1 cellular context compared by ENCODE assay signal in the genomic region with DNA sequence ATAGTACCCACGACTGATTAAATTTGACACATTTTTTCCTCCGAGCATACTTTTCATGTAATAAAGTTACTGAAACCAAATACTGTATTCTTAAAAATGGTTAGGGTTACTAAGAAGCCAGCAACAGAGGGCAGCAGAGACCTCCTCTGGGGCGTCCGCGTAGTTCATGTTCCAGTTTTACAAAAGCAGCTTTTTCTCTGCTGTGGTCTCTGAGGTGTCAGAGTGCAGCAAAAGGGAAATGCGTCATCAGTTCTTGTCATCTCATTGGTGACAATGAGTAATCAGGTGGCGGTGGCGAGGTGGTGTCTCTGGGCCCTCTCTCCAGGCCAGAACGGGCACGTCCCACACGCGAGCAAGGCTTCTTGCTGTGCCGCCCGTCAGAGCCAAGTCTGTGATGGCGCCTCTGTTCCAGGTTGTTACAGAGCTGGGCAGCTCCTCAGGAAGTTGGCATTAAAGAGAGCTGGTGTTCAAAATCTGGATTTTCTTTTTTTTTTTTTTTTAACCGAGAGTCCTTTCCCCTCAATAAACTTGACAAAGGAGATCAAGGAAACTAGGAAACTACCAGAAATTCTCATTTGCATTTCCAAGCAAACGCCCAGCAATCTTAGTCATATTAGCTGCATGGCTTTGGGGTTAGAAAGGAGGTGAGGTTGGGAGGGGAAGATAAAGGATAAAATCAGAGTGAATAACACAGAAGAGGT.
TF ChIP-seq lines count a peak whose summit lies in the region.

No MANE protein-coding gene starts in this region.

TF ChIP-seq in HepG2, 621 proteins besides CTCF, POLR2A, EP300 and RAD21 (continued from another document and continues in another):
- no peak for TF ChIP-seq ZNF7 (CRISPR knock-in tag; IDR thresholded peaks at IDR 0.05)
- no peak for TF ChIP-seq ZNF260 (CRISPR knock-in tag; IDR thresholded peaks at IDR 0.05; ENCODE audit: borderline replicate concordance, low read depth)
- TF ChIP-seq MAZ (IDR thresholded peaks at IDR 0.05; ENCODE audit: borderline replicate concordance, low read depth, low read length): no peak
- no peak for TF ChIP-seq MAZ (CRISPR knock-in tag; IDR thresholded peaks at IDR 0.05; ENCODE audit: low read depth)
- no peak for TF ChIP-seq SRF (IDR thresholded peaks at IDR 0.05; ENCODE audit: low read depth, low read length)
- peak; percentile 89 for TF ChIP-seq TBX3 (IDR thresholded peaks at IDR 0.05; ENCODE audit: borderline replicate concordance)
- TF ChIP-seq ZNF234 (CRISPR knock-in tag; conservative IDR thresholded peaks at IDR 0.05): no peak
- TF ChIP-seq DR1 (CRISPR knock-in tag; IDR thresholded peaks at IDR 0.05): no peak
- TF ChIP-seq, protein P1, sequence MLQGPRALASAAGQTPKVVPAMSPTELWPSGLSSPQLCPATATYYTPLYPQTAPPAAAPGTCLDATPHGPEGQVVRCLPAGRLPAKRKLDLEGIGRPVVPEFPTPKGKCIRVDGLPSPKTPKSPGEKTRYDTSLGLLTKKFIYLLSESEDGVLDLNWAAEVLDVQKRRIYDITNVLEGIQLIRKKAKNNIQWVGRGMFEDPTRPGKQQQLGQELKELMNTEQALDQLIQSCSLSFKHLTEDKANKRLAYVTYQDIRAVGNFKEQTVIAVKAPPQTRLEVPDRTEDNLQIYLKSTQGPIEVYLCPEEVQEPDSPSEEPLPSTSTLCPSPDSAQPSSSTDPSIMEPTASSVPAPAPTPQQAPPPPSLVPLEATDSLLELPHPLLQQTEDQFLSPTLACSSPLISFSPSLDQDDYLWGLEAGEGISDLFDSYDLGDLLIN (CRISPR knock-in tag; IDR thresholded peaks at IDR 0.05; ENCODE audit: borderline replicate concordance): no peak
- no peak for TF ChIP-seq ZNF550 (CRISPR knock-in tag; IDR thresholded peaks at IDR 0.05; ENCODE audit: borderline replicate concordance)
- peak; percentile 88 for TF ChIP-seq ZNF350 (CRISPR knock-in tag; IDR thresholded peaks at IDR 0.05; ENCODE audit: borderline replicate concordance, low read depth)
- peak; percentile 97 for TF ChIP-seq POGZ (CRISPR knock-in tag; IDR thresholded peaks at IDR 0.05)
- TF ChIP-seq ZNF552 (CRISPR knock-in tag; IDR thresholded peaks at IDR 0.05; ENCODE audit: borderline replicate concordance): no peak
- TF ChIP-seq TGIF2 (CRISPR knock-in tag; IDR thresholded peaks at IDR 0.05): peak; percentile 23; the same call in 1 of the 2 replicates
- TF ChIP-seq SMAD3 (CRISPR knock-in tag; IDR thresholded peaks at IDR 0.05): peak; percentile 81; the same call in 1 of the 2 replicates
- peak; percentile 66 for TF ChIP-seq RFX5 (IDR thresholded peaks at IDR 0.05; ENCODE audit: low read depth, low read length)
- TF ChIP-seq ZNF766 (CRISPR knock-in tag; IDR thresholded peaks at IDR 0.05; ENCODE audit: borderline replicate concordance): 0 out of 2 replicates have a peak, but pooled peaks have one; percentile 74
- no peak; the same call in 1 of the 2 replicates for TF ChIP-seq ZNF451 (CRISPR knock-in tag; IDR thresholded peaks at IDR 0.05)
- TF ChIP-seq, protein P2, sequence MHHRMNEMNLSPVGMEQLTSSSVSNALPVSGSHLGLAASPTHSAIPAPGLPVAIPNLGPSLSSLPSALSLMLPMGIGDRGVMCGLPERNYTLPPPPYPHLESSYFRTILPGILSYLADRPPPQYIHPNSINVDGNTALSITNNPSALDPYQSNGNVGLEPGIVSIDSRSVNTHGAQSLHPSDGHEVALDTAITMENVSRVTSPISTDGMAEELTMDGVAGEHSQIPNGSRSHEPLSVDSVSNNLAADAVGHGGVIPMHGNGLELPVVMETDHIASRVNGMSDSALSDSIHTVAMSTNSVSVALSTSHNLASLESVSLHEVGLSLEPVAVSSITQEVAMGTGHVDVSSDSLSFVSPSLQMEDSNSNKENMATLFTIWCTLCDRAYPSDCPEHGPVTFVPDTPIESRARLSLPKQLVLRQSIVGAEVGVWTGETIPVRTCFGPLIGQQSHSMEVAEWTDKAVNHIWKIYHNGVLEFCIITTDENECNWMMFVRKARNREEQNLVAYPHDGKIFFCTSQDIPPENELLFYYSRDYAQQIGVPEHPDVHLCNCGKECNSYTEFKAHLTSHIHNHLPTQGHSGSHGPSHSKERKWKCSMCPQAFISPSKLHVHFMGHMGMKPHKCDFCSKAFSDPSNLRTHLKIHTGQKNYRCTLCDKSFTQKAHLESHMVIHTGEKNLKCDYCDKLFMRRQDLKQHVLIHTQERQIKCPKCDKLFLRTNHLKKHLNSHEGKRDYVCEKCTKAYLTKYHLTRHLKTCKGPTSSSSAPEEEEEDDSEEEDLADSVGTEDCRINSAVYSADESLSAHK (CRISPR knock-in tag; IDR thresholded peaks at IDR 0.05; ENCODE audit: borderline replicate concordance): no peak
- TF ChIP-seq HNF4A (CRISPR knock-in tag; IDR thresholded peaks at IDR 0.05): peak; percentile 44
- peak; percentile 72 for TF ChIP-seq NFYB (CRISPR knock-in tag; IDR thresholded peaks at IDR 0.05)
- TF ChIP-seq PHF21A (CRISPR knock-in tag; IDR thresholded peaks at IDR 0.05): peak; percentile 87
- TF ChIP-seq ZNF788 (CRISPR knock-in tag; IDR thresholded peaks at IDR 0.05; ENCODE audit: borderline replicate concordance): peak; percentile 4; the same call in 1 of the 2 replicates
- no peak for TF ChIP-seq AFF4 (CRISPR knock-in tag; IDR thresholded peaks at IDR 0.05)
- no peak for TF ChIP-seq ZNF326 (CRISPR knock-in tag; IDR thresholded peaks at IDR 0.05; ENCODE audit: borderline replicate concordance)
- TF ChIP-seq ZNF101 (CRISPR knock-in tag; IDR thresholded peaks at IDR 0.05; ENCODE audit: borderline replicate concordance, low read depth): no peak
- TF ChIP-seq, protein P3, sequence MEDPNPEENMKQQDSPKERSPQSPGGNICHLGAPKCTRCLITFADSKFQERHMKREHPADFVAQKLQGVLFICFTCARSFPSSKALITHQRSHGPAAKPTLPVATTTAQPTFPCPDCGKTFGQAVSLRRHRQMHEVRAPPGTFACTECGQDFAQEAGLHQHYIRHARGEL (CRISPR knock-in tag; IDR thresholded peaks at IDR 0.05): no peak
- peak; percentile 88 for TF ChIP-seq ZKSCAN8 (CRISPR knock-in tag; IDR thresholded peaks at IDR 0.05; ENCODE audit: borderline replicate concordance)
- peak; percentile 85 for TF ChIP-seq KMT2B (CRISPR knock-in tag; IDR thresholded peaks at IDR 0.05)
- TF ChIP-seq POLR2AphosphoS5 (IDR thresholded peaks at IDR 0.05; ENCODE audit: low read depth, low read length): peak; percentile 89
- TF ChIP-seq, protein P4, sequence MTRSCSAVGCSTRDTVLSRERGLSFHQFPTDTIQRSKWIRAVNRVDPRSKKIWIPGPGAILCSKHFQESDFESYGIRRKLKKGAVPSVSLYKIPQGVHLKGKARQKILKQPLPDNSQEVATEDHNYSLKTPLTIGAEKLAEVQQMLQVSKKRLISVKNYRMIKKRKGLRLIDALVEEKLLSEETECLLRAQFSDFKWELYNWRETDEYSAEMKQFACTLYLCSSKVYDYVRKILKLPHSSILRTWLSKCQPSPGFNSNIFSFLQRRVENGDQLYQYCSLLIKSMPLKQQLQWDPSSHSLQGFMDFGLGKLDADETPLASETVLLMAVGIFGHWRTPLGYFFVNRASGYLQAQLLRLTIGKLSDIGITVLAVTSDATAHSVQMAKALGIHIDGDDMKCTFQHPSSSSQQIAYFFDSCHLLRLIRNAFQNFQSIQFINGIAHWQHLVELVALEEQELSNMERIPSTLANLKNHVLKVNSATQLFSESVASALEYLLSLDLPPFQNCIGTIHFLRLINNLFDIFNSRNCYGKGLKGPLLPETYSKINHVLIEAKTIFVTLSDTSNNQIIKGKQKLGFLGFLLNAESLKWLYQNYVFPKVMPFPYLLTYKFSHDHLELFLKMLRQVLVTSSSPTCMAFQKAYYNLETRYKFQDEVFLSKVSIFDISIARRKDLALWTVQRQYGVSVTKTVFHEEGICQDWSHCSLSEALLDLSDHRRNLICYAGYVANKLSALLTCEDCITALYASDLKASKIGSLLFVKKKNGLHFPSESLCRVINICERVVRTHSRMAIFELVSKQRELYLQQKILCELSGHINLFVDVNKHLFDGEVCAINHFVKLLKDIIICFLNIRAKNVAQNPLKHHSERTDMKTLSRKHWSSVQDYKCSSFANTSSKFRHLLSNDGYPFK (CRISPR knock-in tag; IDR thresholded peaks at IDR 0.05; ENCODE audit: borderline replicate concordance): peak; percentile 33; the same call in 1 of the 2 replicates
- TF ChIP-seq ESRRA (CRISPR knock-in tag; IDR thresholded peaks at IDR 0.05; ENCODE audit: low read depth): no peak
- peak; percentile 89; the same call in 1 of the 2 replicates for TF ChIP-seq AHR (CRISPR knock-in tag; IDR thresholded peaks at IDR 0.05)
- TF ChIP-seq, protein P5, sequence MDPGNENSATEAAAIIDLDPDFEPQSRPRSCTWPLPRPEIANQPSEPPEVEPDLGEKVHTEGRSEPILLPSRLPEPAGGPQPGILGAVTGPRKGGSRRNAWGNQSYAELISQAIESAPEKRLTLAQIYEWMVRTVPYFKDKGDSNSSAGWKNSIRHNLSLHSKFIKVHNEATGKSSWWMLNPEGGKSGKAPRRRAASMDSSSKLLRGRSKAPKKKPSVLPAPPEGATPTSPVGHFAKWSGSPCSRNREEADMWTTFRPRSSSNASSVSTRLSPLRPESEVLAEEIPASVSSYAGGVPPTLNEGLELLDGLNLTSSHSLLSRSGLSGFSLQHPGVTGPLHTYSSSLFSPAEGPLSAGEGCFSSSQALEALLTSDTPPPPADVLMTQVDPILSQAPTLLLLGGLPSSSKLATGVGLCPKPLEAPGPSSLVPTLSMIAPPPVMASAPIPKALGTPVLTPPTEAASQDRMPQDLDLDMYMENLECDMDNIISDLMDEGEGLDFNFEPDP (CRISPR knock-in tag; conservative IDR thresholded peaks at IDR 0.05): 0 out of 2 replicates have a peak, but pooled peaks have one; percentile 84
- no peak for TF ChIP-seq MTF2 (CRISPR knock-in tag; IDR thresholded peaks at IDR 0.05; ENCODE audit: borderline replicate concordance)
- TF ChIP-seq ZMYM3 (CRISPR knock-in tag; IDR thresholded peaks at IDR 0.05): peak; percentile 95
- TF ChIP-seq GATAD2A (CRISPR knock-in tag; IDR thresholded peaks at IDR 0.05): peak; percentile 83
- TF ChIP-seq, protein P6, sequence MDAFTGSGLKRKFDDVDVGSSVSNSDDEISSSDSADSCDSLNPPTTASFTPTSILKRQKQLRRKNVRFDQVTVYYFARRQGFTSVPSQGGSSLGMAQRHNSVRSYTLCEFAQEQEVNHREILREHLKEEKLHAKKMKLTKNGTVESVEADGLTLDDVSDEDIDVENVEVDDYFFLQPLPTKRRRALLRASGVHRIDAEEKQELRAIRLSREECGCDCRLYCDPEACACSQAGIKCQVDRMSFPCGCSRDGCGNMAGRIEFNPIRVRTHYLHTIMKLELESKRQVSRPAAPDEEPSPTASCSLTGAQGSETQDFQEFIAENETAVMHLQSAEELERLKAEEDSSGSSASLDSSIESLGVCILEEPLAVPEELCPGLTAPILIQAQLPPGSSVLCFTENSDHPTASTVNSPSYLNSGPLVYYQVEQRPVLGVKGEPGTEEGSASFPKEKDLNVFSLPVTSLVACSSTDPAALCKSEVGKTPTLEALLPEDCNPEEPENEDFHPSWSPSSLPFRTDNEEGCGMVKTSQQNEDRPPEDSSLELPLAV (CRISPR knock-in tag; conservative IDR thresholded peaks at IDR 0.05; ENCODE audit: low read depth): no peak
- TF ChIP-seq HIVEP1 (CRISPR knock-in tag; IDR thresholded peaks at IDR 0.05): 0 out of 2 replicates have a peak, but pooled peaks have one; percentile 20
- TF ChIP-seq ZNF441 (CRISPR knock-in tag; IDR thresholded peaks at IDR 0.05; ENCODE audit: borderline replicate concordance): peak; percentile 82
- peak; percentile 98 for TF ChIP-seq HOXA3 (CRISPR knock-in tag; IDR thresholded peaks at IDR 0.05)
- TF ChIP-seq ONECUT2 (CRISPR knock-in tag; IDR thresholded peaks at IDR 0.05): peak; percentile 21; the same call in 1 of the 2 replicates
- no peak for TF ChIP-seq NFIB (CRISPR knock-in tag; IDR thresholded peaks at IDR 0.05; ENCODE audit: borderline replicate concordance)
- TF ChIP-seq, protein P7, sequence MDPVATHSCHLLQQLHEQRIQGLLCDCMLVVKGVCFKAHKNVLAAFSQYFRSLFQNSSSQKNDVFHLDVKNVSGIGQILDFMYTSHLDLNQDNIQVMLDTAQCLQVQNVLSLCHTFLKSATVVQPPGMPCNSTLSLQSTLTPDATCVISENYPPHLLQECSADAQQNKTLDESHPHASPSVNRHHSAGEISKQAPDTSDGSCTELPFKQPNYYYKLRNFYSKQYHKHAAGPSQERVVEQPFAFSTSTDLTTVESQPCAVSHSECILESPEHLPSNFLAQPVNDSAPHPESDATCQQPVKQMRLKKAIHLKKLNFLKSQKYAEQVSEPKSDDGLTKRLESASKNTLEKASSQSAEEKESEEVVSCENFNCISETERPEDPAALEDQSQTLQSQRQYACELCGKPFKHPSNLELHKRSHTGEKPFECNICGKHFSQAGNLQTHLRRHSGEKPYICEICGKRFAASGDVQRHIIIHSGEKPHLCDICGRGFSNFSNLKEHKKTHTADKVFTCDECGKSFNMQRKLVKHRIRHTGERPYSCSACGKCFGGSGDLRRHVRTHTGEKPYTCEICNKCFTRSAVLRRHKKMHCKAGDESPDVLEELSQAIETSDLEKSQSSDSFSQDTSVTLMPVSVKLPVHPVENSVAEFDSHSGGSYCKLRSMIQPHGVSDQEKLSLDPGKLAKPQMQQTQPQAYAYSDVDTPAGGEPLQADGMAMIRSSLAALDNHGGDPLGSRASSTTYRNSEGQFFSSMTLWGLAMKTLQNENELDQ (CRISPR knock-in tag; IDR thresholded peaks at IDR 0.05; ENCODE audit: borderline replicate concordance): no peak
- TF ChIP-seq MAFF (IDR thresholded peaks at IDR 0.05; ENCODE audit: low read depth, low read length): 0 out of 2 replicates have a peak, but pooled peaks have one; percentile 40
- peak; percentile 83 for TF ChIP-seq MIER2 (CRISPR knock-in tag; IDR thresholded peaks at IDR 0.05)
- TF ChIP-seq TEAD2 (CRISPR knock-in tag; IDR thresholded peaks at IDR 0.05): no peak
